9 cellular contexts compared by ENCODE assay signal in the genomic region with DNA sequence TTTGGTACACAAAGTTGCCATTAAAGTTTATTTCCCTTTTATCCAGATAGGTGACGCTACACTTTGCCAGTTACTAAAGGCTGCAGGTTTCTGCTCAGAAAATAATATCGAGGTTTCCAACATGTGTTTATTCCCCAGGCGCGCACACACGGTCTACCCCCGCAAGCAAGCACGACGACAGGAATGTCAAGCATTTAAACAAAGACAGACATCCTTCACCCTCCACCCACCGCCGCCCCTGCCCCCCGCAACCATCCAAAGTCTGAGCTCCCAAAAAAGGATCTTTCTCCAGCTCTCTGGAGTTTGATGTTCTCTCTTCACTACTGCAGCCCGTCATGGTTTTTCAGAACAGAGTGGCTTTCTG. TPM values are rescaled to one million over a fixed set of nuclear protein-coding genes. Genes with fewer than 3 reads are reported as not detected.
DNase-seq lines count a peak whose midpoint lies in the region; ATAC-seq, FAIRE-seq and TF ChIP-seq lines count a peak whose summit lies in the region.
"Had no signal": no experiment of that assay in that cellular context is flagged by ENCODE, and none has a peak within 500 bp of the region (broad histone marks: within the 10 kb centered on the region; RNA-seq: fewer than 3 reads in every experiment).

No MANE protein-coding gene starts in this region.

- no peak for FAIRE-seq in H54 (lab: Jason Lieb, UNC)

- intact Hi-C loops in stomach (cut with DNase I; ENCODE audit: low total_unique reads) = no loop called here

- no peak for ATAC-seq in WTC11
- ATAC-seq in HG03378 (IDR thresholded peaks at IDR 0.05; ENCODE audit: unreplicated experiment) = no peak
- ATAC-seq in GM21786 (IDR thresholded peaks at IDR 0.05; ENCODE audit: unreplicated experiment) = no peak

- peak overlapping the region; percentile 95 for H3K4me2 ChIP-seq in hepatocyte

- H2AFZ ChIP-seq in hepatocyte = peak overlapping the region; percentile 88

- peaks cover 12% of the 10 kb centered on the region for H4K20me1 ChIP-seq in hepatocyte (ENCODE audit: insufficient read depth, poor library complexity, severe bottlenecking)

- no peaks in the 10 kb centered on the region for H3K9me3 ChIP-seq in hepatocyte (ENCODE audit: low read depth)
- no peaks in the 10 kb centered on the region for H3K9me3 ChIP-seq in stomach

- H3K4me1 Mint-ChIP-seq in WTC11 = peaks cover 36% of the 10 kb centered on the region

- TF ChIP-seq POLR2A in stomach (IDR thresholded peaks at IDR 0.05) (no peak), H54 (IDR thresholded peaks at IDR 0.05; ENCODE audit: low read depth, low read length) (no peak)

- peaks cover 57% of the 10 kb centered on the region for H3K27me3 Mint-ChIP-seq in WTC11 (ENCODE audit: low read depth)

- H3K36me3 Mint-ChIP-seq in WTC11 = no peaks in the 10 kb centered on the region

- H3K27ac ChIP-seq in hepatocyte (peak overlapping the region; percentile 76), stomach (peak overlapping the region; percentile 77 to 85 (median 80))

- H3K9me2 ChIP-seq in hepatocyte (replicated peaks; ENCODE audit: insufficient read depth) = no peaks in the 10 kb centered on the region

- CTCF ChIA-PET in WTC11 (lab: Charles Lee) = no interaction called here

- POLR2A ChIA-PET in WTC11 (lab: Charles Lee) = no interaction called here

- no peaks in the 10 kb centered on the region for H3K9me3 Mint-ChIP-seq in WTC11

- 0% methylated on average over 12 of the region's 12 CpGs for WGBS in hepatocyte (ENCODE audit: low lambda C conversion rate, missing lambda C conversion rate)
- 0 to 3% (median 1%) methylated on average over 12 of the region's 12 CpGs for WGBS in stomach, 5 donors

- H3K27me3 ChIP-seq in hepatocyte (no peaks in the 10 kb centered on the region), stomach (peaks cover 0 to 69% (median 43%) of the 10 kb centered on the region in 3 donors)

- H3K4me3 ChIP-seq in hepatocyte = peak overlapping the region; percentile 81
- H3K4me3 ChIP-seq in stomach = peak overlapping the region; percentile 60 to 77 (median 72)

- H3K4me3 Mint-ChIP-seq in WTC11 = peak overlapping the region; percentile 97

- H3K79me2 ChIP-seq in hepatocyte = peaks cover 33% of the 10 kb centered on the region

- no peak overlapping the region for H3K27ac Mint-ChIP-seq in WTC11

- TF ChIP-seq CTCF in WTC11 (IDR thresholded peaks at IDR 0.05) (no peak), hepatocyte (IDR thresholded peaks at IDR 0.05; ENCODE audit: poor library complexity) (peak; percentile 41), stomach (IDR thresholded peaks at IDR 0.05) (no peak)

- H3K36me3 ChIP-seq in hepatocyte (replicated peaks; ENCODE audit: insufficient read depth, low read depth) (no peaks in the 10 kb centered on the region), stomach (no peaks in the 10 kb centered on the region)

- TF ChIP-seq EP300 in stomach (IDR thresholded peaks at IDR 0.05) = no peak

- DNase-seq in NCI-H2196 (lab: John Stamatoyannopoulos, UW; ENCODE audit: unreplicated experiment) (peak; percentile 30), NCI-H2196 treated with DMSO at 0.1 percent for 48 hours (lab: John Stamatoyannopoulos, UW; ENCODE audit: unreplicated experiment) (no peak), WTC11 (ENCODE audit: low spot score) (no peak), hepatocyte (ENCODE audit: low spot score) (peak; percentile 39), stomach (no peak), H54 (ENCODE audit: insufficient read length, low spot score) (no peak)

- no peaks in the 10 kb centered on the region for H3K4me1 ChIP-seq in hepatocyte (ENCODE audit: insufficient read depth)
- peaks cover 5 to 64% (median 53%) of the 10 kb centered on the region in 4 donors for H3K4me1 ChIP-seq in stomach

TF ChIP-seq in WTC11, 78 proteins besides CTCF, POLR2A, EP300 and RAD21 (continues in another document):
- TF ChIP-seq ZNF416 (CRISPR knock-in tag; IDR thresholded peaks at IDR 0.05) = no peak
- TF ChIP-seq NFE2L1 (CRISPR knock-in tag; IDR thresholded peaks at IDR 0.05) = no peak
- TF ChIP-seq NFATC4 (CRISPR knock-in tag; IDR thresholded peaks at IDR 0.05) = no peak
- TF ChIP-seq PRRX2 (CRISPR knock-in tag; IDR thresholded peaks at IDR 0.05) = no peak
- TF ChIP-seq NR2C2 (CRISPR knock-in tag; IDR thresholded peaks at IDR 0.05) = no peak
- TF ChIP-seq, protein P1, sequence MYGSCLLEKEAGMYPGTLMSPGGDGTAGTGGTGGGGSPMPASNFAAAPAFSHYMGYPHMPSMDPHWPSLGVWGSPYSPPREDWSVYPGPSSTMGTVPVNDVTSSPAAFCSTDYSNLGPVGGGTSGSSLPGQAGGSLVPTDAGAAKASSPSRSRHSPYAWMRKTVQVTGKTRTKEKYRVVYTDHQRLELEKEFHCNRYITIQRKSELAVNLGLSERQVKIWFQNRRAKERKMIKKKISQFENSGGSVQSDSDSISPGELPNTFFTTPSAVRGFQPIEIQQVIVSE (CRISPR knock-in tag; IDR thresholded peaks at IDR 0.05; ENCODE audit: borderline replicate concordance) = no peak
- no peak for TF ChIP-seq RELA (CRISPR knock-in tag; IDR thresholded peaks at IDR 0.05; ENCODE audit: borderline replicate concordance)
- no peak for TF ChIP-seq MYBL2 (CRISPR knock-in tag; IDR thresholded peaks at IDR 0.05)
- no peak for TF ChIP-seq GABPB1 (CRISPR knock-in tag; IDR thresholded peaks at IDR 0.05)
- no peak for TF ChIP-seq AR (CRISPR knock-in tag; IDR thresholded peaks at IDR 0.05)
- TF ChIP-seq, protein P2, sequence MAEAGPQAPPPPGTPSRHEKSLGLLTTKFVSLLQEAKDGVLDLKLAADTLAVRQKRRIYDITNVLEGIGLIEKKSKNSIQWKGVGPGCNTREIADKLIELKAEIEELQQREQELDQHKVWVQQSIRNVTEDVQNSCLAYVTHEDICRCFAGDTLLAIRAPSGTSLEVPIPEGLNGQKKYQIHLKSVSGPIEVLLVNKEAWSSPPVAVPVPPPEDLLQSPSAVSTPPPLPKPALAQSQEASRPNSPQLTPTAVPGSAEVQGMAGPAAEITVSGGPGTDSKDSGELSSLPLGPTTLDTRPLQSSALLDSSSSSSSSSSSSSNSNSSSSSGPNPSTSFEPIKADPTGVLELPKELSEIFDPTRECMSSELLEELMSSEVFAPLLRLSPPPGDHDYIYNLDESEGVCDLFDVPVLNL (CRISPR knock-in tag; IDR thresholded peaks at IDR 0.05; ENCODE audit: borderline replicate concordance, low read depth) = no peak
- TF ChIP-seq PRDM15 (CRISPR knock-in tag; IDR thresholded peaks at IDR 0.05) = no peak
- TF ChIP-seq JAZF1 (CRISPR knock-in tag; IDR thresholded peaks at IDR 0.05) = no peak
- no peak for TF ChIP-seq KAT7 (CRISPR knock-in tag; IDR thresholded peaks at IDR 0.05; ENCODE audit: borderline replicate concordance)
- TF ChIP-seq, protein P3, sequence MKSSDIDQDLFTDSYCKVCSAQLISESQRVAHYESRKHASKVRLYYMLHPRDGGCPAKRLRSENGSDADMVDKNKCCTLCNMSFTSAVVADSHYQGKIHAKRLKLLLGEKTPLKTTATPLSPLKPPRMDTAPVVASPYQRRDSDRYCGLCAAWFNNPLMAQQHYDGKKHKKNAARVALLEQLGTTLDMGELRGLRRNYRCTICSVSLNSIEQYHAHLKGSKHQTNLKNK (CRISPR knock-in tag; IDR thresholded peaks at IDR 0.05) = no peak
- TF ChIP-seq ZNF396 (CRISPR knock-in tag; IDR thresholded peaks at IDR 0.05; ENCODE audit: borderline replicate concordance) = no peak

RNA-seq across cellular contexts. Expression of gene PCDH7, which starts 1.3 kb away (rescaled TPM):
- total RNA-seq in WTC11 (2021) = 2.2 to 3.9 TPM (median 2.4 TPM) in 3 replicates
- total RNA-seq in hepatocyte = 48.7 and 59.9 TPM in 2 replicates
- 34.0 and 37.2 TPM in 2 replicates for polyA plus RNA-seq in hepatocyte
- 100 to 1,000 TPM in 1 of 5 donors, 10 to 100 TPM in 4; 38.8 to 130 (median 56.0) TPM for total RNA-seq in stomach
- polyA plus RNA-seq in stomach = 1 to 10 TPM; 2.3 to 9.1 (median 2.8) TPM
- total RNA-seq: T-helper 2 cell treated with Interferon-gamma antibody and Interleukin-4, amounts not matched to agents 100 ng/mL and 5 ng/mL, for 36 hours had no signal

Comparison
In these comparisons a context has a peak if more than half of its experiments do, and no peak if none do; other contexts are left out.
1. DNase-seq: peak in NCI-H2196 (single experiment) and hepatocyte (single experiment); none in NCI-H2196 treated with DMSO at 0.1 percent for 48 hours (single experiment), WTC11 (single experiment), stomach (single experiment) and H54 (single experiment).